In the genomic region with DNA sequence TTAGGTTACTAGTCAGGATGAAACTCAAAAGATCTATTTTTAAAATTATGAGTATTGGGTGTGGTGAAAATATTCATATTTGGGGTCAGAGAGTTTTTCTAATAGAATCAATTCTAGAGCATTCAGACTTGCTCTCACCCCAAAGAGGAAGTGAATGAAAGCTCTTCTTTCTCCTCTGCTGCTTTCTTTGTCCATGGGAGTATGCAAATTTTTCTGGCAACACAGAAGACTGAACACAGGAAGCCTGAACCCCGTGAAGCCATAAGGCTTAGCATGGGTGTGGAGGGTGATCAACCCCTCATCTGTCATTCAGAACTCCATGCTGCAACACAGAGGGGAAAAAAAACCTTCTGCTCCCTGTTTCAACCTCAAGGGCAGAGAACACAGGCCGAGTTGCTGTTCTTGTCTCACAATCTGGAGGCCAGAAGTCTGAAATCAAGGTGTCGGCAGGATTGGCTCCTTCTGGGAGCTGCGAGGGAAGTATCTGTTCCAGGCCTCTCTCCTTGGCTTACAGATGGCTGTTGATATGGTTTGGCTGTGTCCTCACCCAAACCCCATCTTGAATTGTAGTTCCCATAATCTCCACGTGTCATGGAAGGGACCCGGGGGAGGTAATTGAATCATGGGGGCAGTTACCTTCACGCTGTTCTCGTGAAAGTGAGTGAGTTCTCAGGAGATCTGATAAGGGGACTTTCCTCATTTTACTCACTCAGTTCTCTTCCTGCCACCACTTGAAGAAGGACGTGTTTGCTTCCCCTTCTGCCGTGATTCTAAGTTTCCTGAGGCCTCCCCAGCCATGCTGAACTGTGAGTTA, we compare ENCODE assay signal across 3 cellular contexts.
TF ChIP-seq lines count a peak whose summit lies in the region.

No MANE protein-coding gene starts in this region.

TF ChIP-seq in IMR-90, 13 proteins besides CTCF, POLR2A, EP300 and RAD21:
- TF ChIP-seq MXI1 (IDR thresholded peaks at IDR 0.05; ENCODE audit: borderline replicate concordance, low read depth, low read length) (no peak), FOS (IDR thresholded peaks at IDR 0.05; ENCODE audit: low read depth, low read length) (no peak), CEBPB (IDR thresholded peaks at IDR 0.05; ENCODE audit: low read depth, low read length) (no peak), MAZ (IDR thresholded peaks at IDR 0.05; ENCODE audit: borderline replicate concordance, low read depth, low read length) (no peak), BHLHE40 (IDR thresholded peaks at IDR 0.05; ENCODE audit: low read depth, low read length) (no peak), RCOR1 (IDR thresholded peaks at IDR 0.05; ENCODE audit: insufficient replicate concordance, low read length) (no peak), SMC3 (IDR thresholded peaks at IDR 0.05; ENCODE audit: low read depth, low read length) (no peak), USF2 (IDR thresholded peaks at IDR 0.05; ENCODE audit: low read depth, low read length) (no peak), NFE2L2 (IDR thresholded peaks at IDR 0.05; ENCODE audit: low read depth, low read length) (no peak), CHD1 (IDR thresholded peaks at IDR 0.05; ENCODE audit: low read depth, low read length) (no peak), RFX5 (IDR thresholded peaks at IDR 0.05; ENCODE audit: low read depth, low read length) (no peak), MAFK (IDR thresholded peaks at IDR 0.05; ENCODE audit: low read depth, low read length) (no peak)
- TF ChIP-seq, protein P1, sequence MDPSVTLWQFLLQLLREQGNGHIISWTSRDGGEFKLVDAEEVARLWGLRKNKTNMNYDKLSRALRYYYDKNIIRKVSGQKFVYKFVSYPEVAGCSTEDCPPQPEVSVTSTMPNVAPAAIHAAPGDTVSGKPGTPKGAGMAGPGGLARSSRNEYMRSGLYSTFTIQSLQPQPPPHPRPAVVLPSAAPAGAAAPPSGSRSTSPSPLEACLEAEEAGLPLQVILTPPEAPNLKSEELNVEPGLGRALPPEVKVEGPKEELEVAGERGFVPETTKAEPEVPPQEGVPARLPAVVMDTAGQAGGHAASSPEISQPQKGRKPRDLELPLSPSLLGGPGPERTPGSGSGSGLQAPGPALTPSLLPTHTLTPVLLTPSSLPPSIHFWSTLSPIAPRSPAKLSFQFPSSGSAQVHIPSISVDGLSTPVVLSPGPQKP (IDR thresholded peaks at IDR 0.05; ENCODE audit: borderline replicate concordance, low read depth, low read length) = no peak

TF ChIP-seq in H1, 55 proteins besides CTCF, POLR2A, EP300 and RAD21:
- TF ChIP-seq SAP30 (IDR thresholded peaks at IDR 0.05; ENCODE audit: insufficient read depth, insufficient replicate concordance, low read length) (no peak), BACH1 (IDR thresholded peaks at IDR 0.05; ENCODE audit: low read length) (no peak), POU5F1 (IDR thresholded peaks at IDR 0.05; ENCODE audit: low read depth, low read length) (no peak), TBP (IDR thresholded peaks at IDR 0.05; ENCODE audit: low read depth, low read length) (no peak), SP1 (IDR thresholded peaks at IDR 0.05; ENCODE audit: low read depth, low read length) (no peak), ATF2 (IDR thresholded peaks at IDR 0.05; ENCODE audit: low read length) (no peak)

TF ChIP-seq in HEK293T, 16 proteins besides CTCF, POLR2A, EP300 and RAD21:
- no peak for TF ChIP-seq FOXA1 (IDR thresholded peaks at IDR 0.05)
- TF ChIP-seq NFRKB (IDR thresholded peaks at IDR 0.05) = no peak
- no peak for TF ChIP-seq SP1 (IDR thresholded peaks at IDR 0.05)
- TF ChIP-seq L3MBTL2 (conservative IDR thresholded peaks at IDR 0.05) = no peak
- no peak for TF ChIP-seq HDGF (IDR thresholded peaks at IDR 0.05; ENCODE audit: borderline replicate concordance)
- TF ChIP-seq BHLHE40 (IDR thresholded peaks at IDR 0.05; ENCODE audit: borderline replicate concordance) = no peak
- TF ChIP-seq TARDBP (IDR thresholded peaks at IDR 0.05) = no peak
- no peak for TF ChIP-seq FOXM1 (IDR thresholded peaks at IDR 0.05; ENCODE audit: borderline replicate concordance)
- TF ChIP-seq ARNT (IDR thresholded peaks at IDR 0.05) = no peak
- no peak for TF ChIP-seq ZNF384 (IDR thresholded peaks at IDR 0.05)
- TF ChIP-seq CTBP1 (IDR thresholded peaks at IDR 0.05; ENCODE audit: borderline replicate concordance) = no peak
- TF ChIP-seq FOXK2 (IDR thresholded peaks at IDR 0.05) = no peak
- TF ChIP-seq, protein P2, sequence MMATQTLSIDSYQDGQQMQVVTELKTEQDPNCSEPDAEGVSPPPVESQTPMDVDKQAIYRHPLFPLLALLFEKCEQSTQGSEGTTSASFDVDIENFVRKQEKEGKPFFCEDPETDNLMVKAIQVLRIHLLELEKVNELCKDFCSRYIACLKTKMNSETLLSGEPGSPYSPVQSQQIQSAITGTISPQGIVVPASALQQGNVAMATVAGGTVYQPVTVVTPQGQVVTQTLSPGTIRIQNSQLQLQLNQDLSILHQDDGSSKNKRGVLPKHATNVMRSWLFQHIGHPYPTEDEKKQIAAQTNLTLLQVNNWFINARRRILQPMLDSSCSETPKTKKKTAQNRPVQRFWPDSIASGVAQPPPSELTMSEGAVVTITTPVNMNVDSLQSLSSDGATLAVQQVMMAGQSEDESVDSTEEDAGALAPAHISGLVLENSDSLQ (IDR thresholded peaks at IDR 0.05) = no peak
- no peak for TF ChIP-seq LEF1 (IDR thresholded peaks at IDR 0.05; ENCODE audit: borderline replicate concordance)
- TF ChIP-seq ELF4 (IDR thresholded peaks at IDR 0.05) = no peak
- no peak for TF ChIP-seq SUZ12 (IDR thresholded peaks at IDR 0.05)
